In genomic region chr5:149357370-149358293, GRCh38 we compare ENCODE assay signal across 8 cellular contexts. TPM values are rescaled to one million over a fixed set of nuclear protein-coding genes. Genes with fewer than 3 reads are reported as not detected.
A peak's percentile ranks its signal among the peaks of the same experiment; 100 is the strongest.
DNase-seq lines count a peak whose midpoint lies in the region; ATAC-seq and TF ChIP-seq lines count a peak whose summit lies in the region.

PCYOX1L (plus strand) TSS chr5:149358046; CDS start chr5:149358069, 23 bp downstream.

- no peaks in the 10 kb centered on the region for H3K79me1 ChIP-seq in H9 (ENCODE audit: insufficient read depth, low read depth, low read length, poor library complexity, severe bottlenecking)

- TF ChIP-seq CTCF in H9 (conservative IDR thresholded peaks at IDR 0.05) = no peak
- TF ChIP-seq CTCF in nephron (IDR thresholded peaks at IDR 0.05; ENCODE audit: unreplicated experiment in 3 of 3) = no peak

- H2BK20ac ChIP-seq in H9 (ENCODE audit: low read depth, low read length, poor library complexity, severe bottlenecking) = no peak within 1 kb of the TSS

- peak; percentile 82 for TF ChIP-seq POLR2A in Raji (IDR thresholded peaks at IDR 0.05; ENCODE audit: insufficient read depth, low read depth, low read length)

- peak within 1 kb of the TSS; percentile 61 for H3K9ac ChIP-seq in ES-I3 (ENCODE audit: low read depth, low read length)
- H3K9ac ChIP-seq in H9 (ENCODE audit: extremely low read depth, insufficient read length, low read length) = peak within 1 kb of the TSS; percentile 16

- H3K23me2 ChIP-seq in H9 (ENCODE audit: insufficient read length, low read depth, low read length, poor library complexity, severe bottlenecking) = peaks cover 4% of the 10 kb centered on the region

- no peaks in the 10 kb centered on the region for H4K20me1 ChIP-seq in H9 (ENCODE audit: control insufficient read depth, insufficient read depth, insufficient read length)

- no peak within 1 kb of the TSS for H3T11ph ChIP-seq in H9 (ENCODE audit: low read length)

- no peak within 1 kb of the TSS for H3K14ac ChIP-seq in H9 (ENCODE audit: insufficient read depth, low read length)

- H2BK15ac ChIP-seq in H9 (ENCODE audit: low read depth, low read length) = no peak within 1 kb of the TSS

- H3K4me1 Mint-ChIP-seq in H9 (peaks cover 18% of the 10 kb centered on the region in 2 experiments), nephron (peaks cover 13% of the 10 kb centered on the region)

- peak within 1 kb of the TSS; percentile 75 for H3K4me2 ChIP-seq in H9 (ENCODE audit: insufficient read depth, insufficient read length, low read length)

- peak; percentile 100 for ATAC-seq in stimulated activated naive CD8-positive, alpha-beta T cell treated with anti-CD3 and anti-CD28 coated beads, Interleukin-15, Interleukin-2, amounts not matched to agents 100 U/mL and 50 U/mL, for 24 hours

- H4K91ac ChIP-seq in H9 (ENCODE audit: insufficient read length, low read depth, low read length) = no peak within 1 kb of the TSS

- no peak within 1 kb of the TSS for H3K23ac ChIP-seq in H9 (ENCODE audit: insufficient read length, low read depth, low read length)

- H3K27ac ChIP-seq in H9 (ENCODE audit: insufficient read length, low read depth, low read length) = no peak within 1 kb of the TSS

- DNase-seq in H9 (peak; percentile 98), M059J (ENCODE audit: low read depth) (peak; percentile 96), fibroblast of the conjunctiva (ENCODE audit: low read depth) (peak; percentile 90)
- peak; percentile 88 for DNase-seq in activated T-helper 9 cell treated with anti-CD3 and anti-CD28 coated beads, Interleukin-2, amount 50 U/mL, for 16 hours (ENCODE audit: low read depth)
- DNase-seq in stimulated activated naive CD8-positive, alpha-beta T cell treated with anti-CD3 and anti-CD28 coated beads, Interleukin-15, Interleukin-2, amounts not matched to agents 100 U/mL and 50 U/mL, for 24 hours = peak; percentile 98

- H3K9me3 Mint-ChIP-seq in H9 (no peaks in the 10 kb centered on the region), nephron (no peaks in the 10 kb centered on the region)

- no peaks in the 10 kb centered on the region for H3K79me2 ChIP-seq in H9 (ENCODE audit: insufficient read depth, low read length)

- peaks cover 2% of the 10 kb centered on the region; the same call in 1 of the 2 replicates for H3K36me3 ChIP-seq in ES-I3 (ENCODE audit: insufficient read depth, low read length)

- H3K36me3 Mint-ChIP-seq in H9 (ENCODE audit: insufficient read depth in 1 of 3, low read depth in 3 of 3) = peaks cover 4 to 32% (median 17%) of the 10 kb centered on the region in 3 experiments; a peak in 6 of 7 replicates
- peaks cover 20% of the 10 kb centered on the region for H3K36me3 Mint-ChIP-seq in nephron (ENCODE audit: low read depth)

- H3K27me3 Mint-ChIP-seq in H9 (ENCODE audit: low read depth) = peaks cover 4% of the 10 kb centered on the region; the same call in 1 of the 2 replicates
- H3K27me3 Mint-ChIP-seq in nephron (ENCODE audit: low read depth) = peaks cover 4% of the 10 kb centered on the region

- no peak within 1 kb of the TSS for H2AFZ ChIP-seq in H9 (ENCODE audit: low read length)

- no peak within 1 kb of the TSS for H2BK120ac ChIP-seq in H9 (ENCODE audit: low read depth, low read length, poor library complexity, severe bottlenecking)

- H4K8ac ChIP-seq in H9 (replicated peaks; ENCODE audit: insufficient read length, low read depth, low read length) = no peak within 1 kb of the TSS

- no peaks in the 10 kb centered on the region for H3K27me3 ChIP-seq in H9 (ENCODE audit: insufficient read depth, low read length)

- H3K4me3 Mint-ChIP-seq in H9 (peak within 1 kb of the TSS; percentile 93 to 97), nephron (peak within 1 kb of the TSS; percentile 89 to 93 (median 90))

- no peak within 1 kb of the TSS for H2BK12ac ChIP-seq in H9 (ENCODE audit: insufficient read length, low read depth, low read length)

- no peaks in the 10 kb centered on the region for H3K4me1 ChIP-seq in ES-I3 (ENCODE audit: insufficient read depth, low read length)
- no peaks in the 10 kb centered on the region; the same call in 1 of the 2 replicates for H3K4me1 ChIP-seq in H9 (ENCODE audit: insufficient read depth, low read length)

- H3K4ac ChIP-seq in H9 (ENCODE audit: low read depth, low read length) = no peak within 1 kb of the TSS

- H3K9me3 ChIP-seq in ES-I3 (ENCODE audit: control insufficient read depth, insufficient read depth, low read length) = no peaks in the 10 kb centered on the region
- H3K9me3 ChIP-seq in H9 (ENCODE audit: control insufficient read depth, low read depth, low read length) = no peaks in the 10 kb centered on the region

- no peak within 1 kb of the TSS for H2BK5ac ChIP-seq in H9 (ENCODE audit: insufficient read length, low read length)

- H3K18ac ChIP-seq in H9 (ENCODE audit: insufficient read length, low read depth, low read length) = no peak within 1 kb of the TSS

- H4K5ac ChIP-seq in H9 (ENCODE audit: insufficient read length, low read depth, low read length) = no peak within 1 kb of the TSS

- peak within 1 kb of the TSS in 1 of 3 experiments; percentile 70; a peak in 2 of 7 replicates for H3K27ac Mint-ChIP-seq in H9
- H3K27ac Mint-ChIP-seq in nephron = peak within 1 kb of the TSS in 2 of 3 experiments; percentile 44 to 48

- H2AK5ac ChIP-seq in H9 (ENCODE audit: insufficient read length, low read length) = no peak within 1 kb of the TSS

- no CpG with 5 or more reads among the region's 61 CpGs for WGBS in H9 (ENCODE audit: extremely low coverage, insufficient read length, low lambda C conversion rate)

- H3K56ac ChIP-seq in H9 (ENCODE audit: insufficient read length, low read depth, low read length) = no peak within 1 kb of the TSS

RNA-seq across cellular contexts. Expression of gene PCYOX1L, which starts in this region (rescaled TPM):
- 15.3 and 16.5 TPM in 2 replicates for total RNA-seq in H9 (2021)
- total RNA-seq in M059J (2014; rRNA removed; shearing (Covaris generic)) = 8.2 and 12.0 TPM in 2 replicates
